Comparison of ENCODE assay signal across 11 cellular contexts in genomic region chr6:139587469-139587868, GRCh38.
DNase-seq lines count a peak whose midpoint lies in the region; FAIRE-seq and TF ChIP-seq lines count a peak whose summit lies in the region.
"Had no signal": no experiment of that assay in that cellular context is flagged by ENCODE, and none has a peak within 500 bp of the region (broad histone marks: within the 10 kb centered on the region; RNA-seq: fewer than 3 reads in every experiment).

No MANE protein-coding gene starts in this region.

- H3K27ac ChIP-seq in muscle layer of duodenum (ENCODE audit: low read length), result peak overlapping the region; percentile 13

- no peaks in the 10 kb centered on the region for H3K27me3 ChIP-seq in muscle layer of duodenum (ENCODE audit: low read depth, low read length)

- peaks cover 4% of the 10 kb centered on the region for H3K9me3 Mint-ChIP-seq in chondrocyte (ENCODE audit: low read depth)
- no peaks in the 10 kb centered on the region for H3K9me3 Mint-ChIP-seq in progenitor cell of endocrine pancreas (ENCODE audit: low read depth)
- H3K9me3 Mint-ChIP-seq: activated naive CD8-positive, alpha-beta T cell treated with anti-CD3 and anti-CD28 coated beads for 36 hours had no signal

- H3K27ac Mint-ChIP-seq in chondrocyte (ENCODE audit: unreplicated experiment) (peak overlapping the region; percentile 92), progenitor cell of endocrine pancreas (no peak overlapping the region)
- H3K27ac Mint-ChIP-seq: activated naive CD8-positive, alpha-beta T cell treated with anti-CD3 and anti-CD28 coated beads for 36 hours had no signal

- H3K4me1 Mint-ChIP-seq in chondrocyte (ENCODE audit: low read depth), result peaks cover 70% of the 10 kb centered on the region
- peaks cover 43% of the 10 kb centered on the region for H3K4me1 Mint-ChIP-seq in progenitor cell of endocrine pancreas (ENCODE audit: low read depth)

- H3K27me3 Mint-ChIP-seq in chondrocyte (ENCODE audit: low read depth) (no peaks in the 10 kb centered on the region), progenitor cell of endocrine pancreas (no peaks in the 10 kb centered on the region)

- in situ Hi-C loops in ACHN (cut with HindIII; ENCODE audit: low pct_ligation_motif_present, low pct_unique_long_range_greater_than_20kb, low sequenced_read_pairs), result no loop called here

- TF ChIP-seq CTCF in chondrocyte (IDR thresholded peaks at IDR 0.05) (no peak), progenitor cell of endocrine pancreas (IDR thresholded peaks at IDR 0.05; ENCODE audit: unreplicated experiment) (no peak)

- H3K36me3 ChIP-seq in muscle layer of duodenum (ENCODE audit: control insufficient read depth in 1 of 2, insufficient read depth in 2 of 2, low read length in 2 of 2), result no peaks in the 10 kb centered on the region

- no peaks in the 10 kb centered on the region for H3K9me3 ChIP-seq in muscle layer of duodenum (ENCODE audit: control insufficient read depth in 1 of 2, low read length in 2 of 2)

- H3K4me3 ChIP-seq in muscle layer of duodenum (ENCODE audit: low read depth in 1 of 2, low read length in 2 of 2), result no peak overlapping the region

- H3K4me3 Mint-ChIP-seq in chondrocyte (ENCODE audit: unreplicated experiment) (no peak overlapping the region), progenitor cell of endocrine pancreas (ENCODE audit: low read depth) (no peak overlapping the region)
- H3K4me3 Mint-ChIP-seq: activated naive CD8-positive, alpha-beta T cell treated with anti-CD3 and anti-CD28 coated beads for 36 hours had no signal

- peaks cover 14 to 18% of the 10 kb centered on the region in 2 donors for H3K4me1 ChIP-seq in muscle layer of duodenum (ENCODE audit: control insufficient read depth in 1 of 2, insufficient read depth in 2 of 2, low read length in 2 of 2)

- DNase-seq in ACHN (peak; percentile 67), HTR-8/SVneo (ENCODE audit: insufficient read length, low spot score) (peak; percentile 59), chondrocyte (ENCODE audit: low spot score) (no peak), progenitor cell of endocrine pancreas (ENCODE audit: low spot score, unreplicated experiment) (no peak), D341Med (ENCODE audit: low spot score) (no peak), NCI-H128 (lab: John Stamatoyannopoulos, UW; ENCODE audit: unreplicated experiment) (no peak), mesenteric fat pad (ENCODE audit: low spot score) (no peak)
- DNase-seq: activated naive CD8-positive, alpha-beta T cell treated with anti-CD3 and anti-CD28 coated beads for 36 hours; stimulated activated naive CD4-positive, alpha-beta T cell treated with Interleukin-2 at 50 U/mL for 16 hours; T-helper 9 cell had no signal

- H3K36me3 Mint-ChIP-seq in chondrocyte (ENCODE audit: low read depth) (no peaks in the 10 kb centered on the region), progenitor cell of endocrine pancreas (ENCODE audit: insufficient read depth) (no peaks in the 10 kb centered on the region)
- H3K36me3 Mint-ChIP-seq: activated naive CD8-positive, alpha-beta T cell treated with anti-CD3 and anti-CD28 coated beads for 36 hours had no signal

- FAIRE-seq in HTR-8/SVneo (lab: Jason Lieb, UNC), result peak; percentile 77

Comparison
In these comparisons a context has a peak if more than half of its experiments do, and no peak if none do; other contexts are left out.
1. DNase-seq: peak in ACHN (single experiment) and HTR-8/SVneo (single experiment); none in chondrocyte (single experiment), progenitor cell of endocrine pancreas (single experiment), D341Med (single experiment), NCI-H128 (single experiment) and mesenteric fat pad (single experiment).